In genomic region chrX:46366597-46367207, GRCh38 we compare ENCODE assay signal across 34 cellular contexts.
"Had no signal": no experiment of that assay in that cellular context is flagged by ENCODE, and none has a peak within 500 bp of the region (broad histone marks: within the 10 kb centered on the region; RNA-seq: fewer than 3 reads in every experiment).

No MANE protein-coding gene starts in this region.

- FAIRE-seq: bronchial epithelial cell, endometrium, TTC549 had no signal

- H3K4me3 ChIP-seq: esophagus squamous epithelium, left lung, lower lobe of right lung, mucosa of descending colon, skin epidermis, testis, uterus had no signal

- H3K4me3 Mint-ChIP-seq: activated naive CD8-positive, alpha-beta T cell treated with anti-CD3 and anti-CD28 coated beads, Interleukin-2, amount 10 ng/mL, durations not matched to agents 7 days and 5 days; central memory CD8-positive, alpha-beta T cell; dendritic cell treated with granulocyte-macrophage colony-stimulating factor and Interleukin-4, amounts not matched to agents 40 ng/mL and 50 ng/mL, for 4 days; nephron; T-helper 1 cell treated with Interleukin-12 subunit alpha and Interleukin-12 subunit beta and Interleukin-4 antibody, amounts not matched to agents 30 μg/mL and 1 μg/mL, for 36 hours had no signal

- ATAC-seq: activated CD4-positive, CD25-positive, alpha-beta regulatory T cell treated with anti-CD3 and anti-CD28 coated beads, Interleukin-2, amount 50 U/mL, for 24 hours; left lung; lower lobe of right lung; mucosa of descending colon; sciatic nerve; stimulated activated naive CD8-positive, alpha-beta T cell treated with anti-CD3 and anti-CD28 coated beads, Interleukin-15, Interleukin-2, amounts not matched to agents 100 U/mL and 50 U/mL, for 24 hours had no signal

- H3K36me3 ChIP-seq: esophagus squamous epithelium, left lung, lower lobe of right lung, neutrophil, uterus had no signal

- H3K4me1 ChIP-seq: esophagus squamous epithelium, left lung, lower lobe of right lung, testis, uterus had no signal

- H3K36me3 Mint-ChIP-seq: activated naive CD8-positive, alpha-beta T cell treated with anti-CD3 and anti-CD28 coated beads, Interleukin-2, amount 10 ng/mL, durations not matched to agents 7 days and 5 days had no signal

- H3K27ac ChIP-seq: epithelial cell of prostate, esophagus squamous epithelium, left lung, lower lobe of right lung, neutrophil, skin epidermis, testis, uterus, VCaP had no signal

- H3K27ac Mint-ChIP-seq: dendritic cell treated with granulocyte-macrophage colony-stimulating factor and Interleukin-4, amounts not matched to agents 40 ng/mL and 50 ng/mL, for 4 days; nephron; progenitor cell of endocrine pancreas; T-helper 1 cell treated with Interleukin-12 subunit alpha and Interleukin-12 subunit beta and Interleukin-4 antibody, amounts not matched to agents 30 μg/mL and 1 μg/mL, for 36 hours had no signal

- H3K27me3 Mint-ChIP-seq: activated naive CD8-positive, alpha-beta T cell treated with anti-CD3 and anti-CD28 coated beads, Interleukin-2, amount 10 ng/mL, durations not matched to agents 7 days and 5 days; central memory CD8-positive, alpha-beta T cell; dendritic cell treated with granulocyte-macrophage colony-stimulating factor and Interleukin-4, amounts not matched to agents 40 ng/mL and 50 ng/mL, for 4 days; progenitor cell of endocrine pancreas had no signal

- H3K27me3 ChIP-seq: esophagus squamous epithelium, left lung, neutrophil, testis, uterus had no signal

- H3K9me3 ChIP-seq: esophagus squamous epithelium, left lung, lower lobe of right lung, mucosa of descending colon, neutrophil, testis, uterus had no signal

- H3K9me3 Mint-ChIP-seq: activated naive CD8-positive, alpha-beta T cell treated with anti-CD3 and anti-CD28 coated beads, Interleukin-2, amount 10 ng/mL, durations not matched to agents 7 days and 5 days; central memory CD8-positive, alpha-beta T cell; dendritic cell treated with granulocyte-macrophage colony-stimulating factor and Interleukin-4, amounts not matched to agents 40 ng/mL and 50 ng/mL, for 4 days; T-helper 1 cell treated with Interleukin-12 subunit alpha and Interleukin-12 subunit beta and Interleukin-4 antibody, amounts not matched to agents 30 μg/mL and 1 μg/mL, for 36 hours had no signal

- DNase-seq: activated CD4-positive, alpha-beta T cell treated with anti-CD3 and anti-CD28 coated beads for 48 hours; activated CD4-positive, alpha-beta T cell treated with anti-CD3 and anti-CD28 coated beads, Interleukin-2, amount 50 U/mL, for 48 hours; activated CD8-positive, alpha-beta memory T cell treated with anti-CD3 and anti-CD28 coated beads for 24 hours; activated effector memory CD4-positive, alpha-beta T cell treated with Interleukin-2 at 50 U/mL for 16 hours; activated naive CD4-positive, alpha-beta T cell treated with Interleukin-2 at 50 U/mL for 16 hours; activated naive CD8-positive, alpha-beta T cell treated with anti-CD3 and anti-CD28 coated beads, Interleukin-2, amount 10 ng/mL, durations not matched to agents 7 days and 5 days; effector CD4-positive, alpha-beta T cell; esophagus squamous epithelium; foreskin melanocyte; left lung; lower lobe of right lung; mesendoderm; mucosa of descending colon; stimulated activated CD4-positive, alpha-beta T cell treated with anti-CD3 and anti-CD28 coated beads, Interleukin-12 subunit alpha, Interleukin-12 subunit beta, amount 100 ng/mL, for 4 hours; stimulated activated CD4-positive, alpha-beta T cell treated with anti-CD3 and anti-CD28 coated beads, Interleukin-4, amount 100 ng/mL, for 1 hour; stimulated activated naive CD8-positive, alpha-beta T cell treated with anti-CD3 and anti-CD28 coated beads, Interleukin-15, Interleukin-2, amounts not matched to agents 100 U/mL and 50 U/mL, for 24 hours; T-helper 9 cell; testis; trophoblast cell; uterus had no signal

- H3K4me1 Mint-ChIP-seq: central memory CD8-positive, alpha-beta T cell; nephron had no signal
